In the genomic region with DNA sequence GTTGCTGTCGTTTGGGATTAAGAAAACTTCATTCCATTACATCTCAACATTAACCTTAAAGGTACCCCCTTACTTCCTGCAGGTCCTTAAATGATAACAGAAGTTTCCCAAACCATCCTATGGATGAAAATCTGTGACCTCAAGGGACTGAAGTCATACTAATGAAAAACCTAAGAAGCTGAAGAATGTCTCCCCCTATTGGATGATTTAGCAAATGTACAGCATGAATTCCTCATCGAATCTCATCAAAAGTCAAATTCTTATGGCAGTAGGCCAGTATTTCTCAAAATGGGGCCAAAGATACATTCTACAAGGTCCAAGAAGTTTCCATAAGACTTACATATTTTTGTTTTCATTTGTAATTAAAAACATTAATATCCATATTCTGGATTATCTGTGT, we compare ENCODE assay signal across 10 cellular contexts. TPM values are rescaled to one million over a fixed set of nuclear protein-coding genes. Genes with fewer than 3 reads are reported as not detected.
A peak's percentile ranks its signal among the peaks of the same experiment; 100 is the strongest.
DNase-seq lines count a peak whose midpoint lies in the region; ATAC-seq and TF ChIP-seq lines count a peak whose summit lies in the region.
"Had no signal": no experiment of that assay in that cellular context is flagged by ENCODE, and none has a peak within 500 bp of the region (broad histone marks: within the 10 kb centered on the region; RNA-seq: fewer than 3 reads in every experiment).

No MANE protein-coding gene starts in this region.

- no peaks in the 10 kb centered on the region for H3K27me3 Mint-ChIP-seq in activated CD4-positive, alpha-beta T cell treated with anti-CD3 and anti-CD28 coated beads, Interleukin-2, amount 10 ng/mL, durations not matched to agents 24 days and 14 days

- H3K27ac ChIP-seq in DND-41 (ENCODE audit: low read length) (no peak overlapping the region), brain microvascular endothelial cell (no peak overlapping the region), vagina (no peak overlapping the region)

- no peak overlapping the region for H3K4me3 Mint-ChIP-seq in activated CD4-positive, alpha-beta T cell treated with anti-CD3 and anti-CD28 coated beads, Interleukin-2, amount 10 ng/mL, durations not matched to agents 24 days and 14 days

- H3K4me3 ChIP-seq in DND-41 (ENCODE audit: low read depth in 1 of 2, low read length in 2 of 2) (no peak overlapping the region), LNCaP clone FGC (ENCODE audit: low read depth, low read length) (no peak overlapping the region), brain microvascular endothelial cell (ENCODE audit: low read depth, low read length) (no peak overlapping the region), vagina (no peak overlapping the region)

- H3K27me3 ChIP-seq in DND-41 (ENCODE audit: insufficient read depth, low read length, poor library complexity) (no peaks in the 10 kb centered on the region), brain microvascular endothelial cell (replicated peaks) (no peaks in the 10 kb centered on the region), vagina (no peaks in the 10 kb centered on the region)

- no peak overlapping the region for H2AFZ ChIP-seq in DND-41 (ENCODE audit: low read depth, low read length)

- no peak for DNase-seq in DND-41
- no peak for DNase-seq in LNCaP clone FGC (ENCODE audit: low read depth)
- DNase-seq in brain microvascular endothelial cell = no peak
- DNase-seq in myocyte (ENCODE audit: low read depth) = peak; percentile 49
- no peak for DNase-seq in activated CD4-positive, alpha-beta T cell treated with anti-CD3 and anti-CD28 coated beads, Interleukin-2, amount 10 ng/mL, durations not matched to agents 24 days and 14 days
- no peak for DNase-seq in vagina (ENCODE audit: extremely low spot score in 2 of 2)
- no peak for DNase-seq in omental fat pad (ENCODE audit: low spot score)
- DNase-seq: activated naive CD4-positive, alpha-beta T cell treated with anti-CD3 and anti-CD28 coated beads, Interleukin-2, amount 50 U/mL, for 16 hours; NCI-H2029 treated with DMSO at 0.1 percent for 48 hours had no signal

- no peak overlapping the region for H3K9ac ChIP-seq in DND-41 (ENCODE audit: low read depth, low read length)

- H3K4me1 Mint-ChIP-seq in activated CD4-positive, alpha-beta T cell treated with anti-CD3 and anti-CD28 coated beads, Interleukin-2, amount 10 ng/mL, durations not matched to agents 24 days and 14 days = peaks cover 7% of the 10 kb centered on the region

- in situ Hi-C loops in brain microvascular endothelial cell (cut with HindIII; ENCODE audit: low pct_ligation_motif_present, low sequenced_read_pairs) = no loop called here

- H3K9me3 ChIP-seq in DND-41 (ENCODE audit: insufficient read depth, low read length, severe bottlenecking) (no peaks in the 10 kb centered on the region), vagina (no peaks in the 10 kb centered on the region)

- no peak overlapping the region for H3K27ac Mint-ChIP-seq in activated CD4-positive, alpha-beta T cell treated with anti-CD3 and anti-CD28 coated beads, Interleukin-2, amount 10 ng/mL, durations not matched to agents 24 days and 14 days

- peaks cover 59% of the 10 kb centered on the region for H3K36me3 Mint-ChIP-seq in activated CD4-positive, alpha-beta T cell treated with anti-CD3 and anti-CD28 coated beads, Interleukin-2, amount 10 ng/mL, durations not matched to agents 24 days and 14 days (ENCODE audit: low read depth)

- no peak overlapping the region for H3K4me2 ChIP-seq in DND-41 (ENCODE audit: insufficient read depth, low read length)

- peaks cover 92% of the 10 kb centered on the region for H3K36me3 ChIP-seq in DND-41 (ENCODE audit: insufficient read depth, low read length)
- H3K36me3 ChIP-seq in brain microvascular endothelial cell (replicated peaks) = peaks cover 38% of the 10 kb centered on the region
- H3K36me3 ChIP-seq in vagina = peaks cover 0 to 51% of the 10 kb centered on the region in 2 donors

- no peaks in the 10 kb centered on the region for H3K4me1 ChIP-seq in DND-41 (ENCODE audit: insufficient read depth, low read length)
- no peaks in the 10 kb centered on the region for H3K4me1 ChIP-seq in vagina

- peak; percentile 70 for TF ChIP-seq CTCF in DND-41 (IDR thresholded peaks at IDR 0.05; ENCODE audit: borderline replicate concordance, extremely low read depth, low read length, poor library complexity, severe bottlenecking)
- peak; percentile 23; the same call in 1 of the 2 replicates for TF ChIP-seq CTCF in LNCaP clone FGC (IDR thresholded peaks at IDR 0.05; ENCODE audit: control insufficient read depth, extremely low read depth, insufficient read depth)
- peak; percentile 48 for TF ChIP-seq CTCF in brain microvascular endothelial cell (IDR thresholded peaks at IDR 0.05; ENCODE audit: low read depth, low read length, missing control alignments)
- no peak for TF ChIP-seq CTCF in vagina (IDR thresholded peaks at IDR 0.05)
- TF ChIP-seq CTCF in omental fat pad (IDR thresholded peaks at IDR 0.05) = no peak

- intact Hi-C loops in activated CD4-positive, alpha-beta T cell treated with anti-CD3 and anti-CD28 coated beads, Interleukin-2, amount 10 ng/mL, durations not matched to agents 24 days and 14 days (cut with micrococcal nuclease) = loop anchor here (1.0 kb wide), 1 partner anchor 38 kb away; no protein-coding TSS in a partner anchor
- intact Hi-C loops in vagina (cut with DNase I) = no loop called here

- H4K20me1 ChIP-seq in DND-41 (ENCODE audit: insufficient read depth, low read length) = peaks cover 13% of the 10 kb centered on the region; the same call in 1 of the 2 replicates

- ATAC-seq in DND-41 (ENCODE audit: insufficient read depth, low read depth) (no peak; the same call in 2 of the 3 replicates), omental fat pad (ENCODE audit: low FRiP score) (no peak)
- no peak for ATAC-seq in activated CD4-positive, CD25-positive, alpha-beta regulatory T cell treated with anti-CD3 and anti-CD28 coated beads, Interleukin-2, amount 50 U/mL, for 24 hours

- H3K9me3 Mint-ChIP-seq in activated CD4-positive, alpha-beta T cell treated with anti-CD3 and anti-CD28 coated beads, Interleukin-2, amount 10 ng/mL, durations not matched to agents 24 days and 14 days = no peaks in the 10 kb centered on the region

- TF ChIP-seq POLR2A in vagina (IDR thresholded peaks at IDR 0.05) = no peak

- H3K79me2 ChIP-seq in DND-41 (ENCODE audit: insufficient read depth, low read length) = peaks cover 17% of the 10 kb centered on the region; the same call in 1 of the 2 replicates

RNA-seq across cellular contexts. Expression of a gene that starts 13.5 kb away (rescaled TPM):
- total RNA-seq in myocyte (49.0 and 53.8 TPM in 2 replicates), vagina (38.8 TPM), omental fat pad (10 to 100 TPM; 18.0 to 35.4 (median 24.2) TPM)
- polyA plus RNA-seq in myocyte (2012) = 27.9 TPM
- 43.4 and 44.9 TPM in 2 replicates for total RNA-seq in activated CD4-positive, alpha-beta T cell treated with anti-CD3 and anti-CD28 coated beads, Interleukin-2, amount 10 ng/mL, durations not matched to agents 24 days and 14 days

RNA-seq across cellular contexts. Expression of a gene that starts 13.5 kb away (rescaled TPM):
- total RNA-seq in myocyte = 20.2 and 22.2 TPM in 2 replicates
- 10.0 TPM for polyA plus RNA-seq in myocyte (2012)
- total RNA-seq in activated CD4-positive, alpha-beta T cell treated with anti-CD3 and anti-CD28 coated beads, Interleukin-2, amount 10 ng/mL, durations not matched to agents 24 days and 14 days = 10.0 and 11.9 TPM in 2 replicates
- 18.7 TPM for total RNA-seq in vagina
- 10 to 100 TPM in 1 of 4 donors, 1 to 10 TPM in 3; 7.7 to 12.5 (median 9.7) TPM for total RNA-seq in omental fat pad

RNA-seq across cellular contexts. Expression of a gene that starts 26.7 kb away (rescaled TPM):
- 2,551 and 7,123 TPM in 2 replicates for total RNA-seq in myocyte
- polyA plus RNA-seq in myocyte (2012) = 865 TPM
- total RNA-seq in activated CD4-positive, alpha-beta T cell treated with anti-CD3 and anti-CD28 coated beads, Interleukin-2, amount 10 ng/mL, durations not matched to agents 24 days and 14 days = 7.0 and 8.1 TPM in 2 replicates
- total RNA-seq in vagina = 4.9 TPM
- 1 to 10 TPM; 2.3 to 2.8 (median 2.5) TPM for total RNA-seq in omental fat pad

RNA-seq across cellular contexts. Expression of a gene that starts 46.0 kb away (rescaled TPM):
- total RNA-seq in myocyte (3.3 TPM in 2 replicates), vagina (10.3 TPM), omental fat pad (10 to 100 TPM in 3 of 4 donors, 1 to 10 TPM in 1; 7.8 to 17.4 (median 13.4) TPM)
- polyA plus RNA-seq in myocyte (2012) = 0.96 TPM
- total RNA-seq in activated CD4-positive, alpha-beta T cell treated with anti-CD3 and anti-CD28 coated beads, Interleukin-2, amount 10 ng/mL, durations not matched to agents 24 days and 14 days = 0.56 and 1.3 TPM in 2 replicates

Comparison
In these comparisons a context has a peak if more than half of its experiments do, and no peak if none do; other contexts are left out.
1. CTCF ChIP-seq: peak in DND-41 (single experiment), LNCaP clone FGC (single experiment) and brain microvascular endothelial cell (single experiment); none in vagina (0 of 3) and omental fat pad (0 of 3).
2. RNA of a gene that starts 26.7 kb away (total RNA-seq): 2,551 to 7,123 TPM in myocyte; 7.0 to 8.1 TPM in activated CD4-positive, alpha-beta T cell treated with anti-CD3 and anti-CD28 coated beads, Interleukin-2, amount 10 ng/mL, durations not matched to agents 24 days and 14 days, 4.9 TPM in vagina (single experiment) and 2.3 to 2.8 TPM in omental fat pad; every median in the first group is over 100 times any median in the second.